Comparison of ENCODE assay signal across 32 cellular contexts in the genomic region with DNA sequence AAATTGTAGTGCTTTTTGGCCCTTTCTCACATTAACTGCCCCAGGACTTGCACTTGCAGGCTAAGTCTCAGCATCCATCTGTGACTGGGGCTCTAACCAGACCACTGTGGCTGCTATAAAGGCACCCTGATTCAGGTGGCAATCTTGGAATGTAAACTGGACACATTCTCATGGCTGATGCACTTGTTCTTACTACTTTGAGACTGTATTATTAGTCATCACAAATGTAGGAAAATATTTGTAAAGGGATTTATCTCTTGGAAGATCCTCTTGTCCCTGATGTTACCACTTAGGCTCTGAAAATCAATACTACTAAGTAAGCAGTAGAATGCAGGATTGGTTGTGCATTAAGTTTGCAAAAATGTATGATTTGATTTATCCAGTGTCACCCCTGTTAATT. TPM values are rescaled to one million over a fixed set of nuclear protein-coding genes. Genes with fewer than 3 reads are reported as not detected.
"Had no signal": no experiment of that assay in that cellular context is flagged by ENCODE, and none has a peak within 500 bp of the region (broad histone marks: within the 10 kb centered on the region; RNA-seq: fewer than 3 reads in every experiment).

No MANE protein-coding gene starts in this region.

- H3K4me1 Mint-ChIP-seq: activated CD4-positive, alpha-beta T cell treated with anti-CD3 and anti-CD28 coated beads for 36 hours; activated CD4-positive, alpha-beta T cell treated with anti-CD3 and anti-CD28 coated beads, Interleukin-2, amount 10 ng/mL, durations not matched to agents 24 days and 14 days; activated naive CD4-positive, alpha-beta T cell treated with anti-CD3 and anti-CD28 coated beads, Interleukin-2, amount 10 ng/mL, durations not matched to agents 7 days and 5 days; activated naive CD8-positive, alpha-beta T cell treated with anti-CD3 and anti-CD28 coated beads, Interleukin-2, amount 10 ng/mL, durations not matched to agents 7 days and 5 days; central memory CD8-positive, alpha-beta T cell had no signal

- H3K27me3 ChIP-seq: brain microvascular endothelial cell, dorsolateral prefrontal cortex had no signal

- H3K27me3 Mint-ChIP-seq: activated CD4-positive, alpha-beta memory T cell treated with anti-CD3 and anti-CD28 coated beads for 36 hours; activated CD4-positive, alpha-beta T cell treated with anti-CD3 and anti-CD28 coated beads for 36 hours; activated CD4-positive, alpha-beta T cell treated with anti-CD3 and anti-CD28 coated beads, Interleukin-2, amount 10 ng/mL, durations not matched to agents 24 days and 14 days; activated naive CD4-positive, alpha-beta T cell treated with anti-CD3 and anti-CD28 coated beads, Interleukin-2, amount 10 ng/mL, durations not matched to agents 7 days and 5 days; activated T-cell treated with anti-CD3 and anti-CD28 coated beads, Interleukin-2, amount 50 U/mL, for 24 hours; central memory CD8-positive, alpha-beta T cell had no signal

- ATAC-seq: activated CD4-positive, alpha-beta T cell treated with anti-CD3 and anti-CD28 coated beads for 36 hours; activated CD8-positive, alpha-beta T cell treated with anti-CD3 and anti-CD28 coated beads, Interleukin-2, amount 10 ng/mL, durations not matched to agents 7 days and 5 days; activated naive CD4-positive, alpha-beta T cell treated with anti-CD3 and anti-CD28 coated beads, Interleukin-2, amount 50 U/mL, for 72 hours; activated T-cell treated with anti-CD3 and anti-CD28 coated beads, Interleukin-2, amount 50 U/mL, for 72 hours; esophagus mucosa had no signal

- H3K4me3 Mint-ChIP-seq: activated CD4-positive, alpha-beta memory T cell treated with anti-CD3 and anti-CD28 coated beads for 36 hours; activated CD4-positive, alpha-beta T cell treated with anti-CD3 and anti-CD28 coated beads for 36 hours; activated CD4-positive, alpha-beta T cell treated with anti-CD3 and anti-CD28 coated beads, Interleukin-2, amount 10 ng/mL, durations not matched to agents 24 days and 14 days; activated CD8-positive, alpha-beta T cell treated with anti-CD3 and anti-CD28 coated beads, Interleukin-2, amount 10 ng/mL, durations not matched to agents 7 days and 5 days; activated naive CD4-positive, alpha-beta T cell treated with anti-CD3 and anti-CD28 coated beads, Interleukin-2, amount 10 ng/mL, durations not matched to agents 7 days and 5 days; activated naive CD8-positive, alpha-beta T cell treated with anti-CD3 and anti-CD28 coated beads, Interleukin-2, amount 10 ng/mL, durations not matched to agents 7 days and 5 days; activated T-cell treated with anti-CD3 and anti-CD28 coated beads, Interleukin-2, amount 50 U/mL, for 24 hours; activated T-cell treated with anti-CD3 and anti-CD28 coated beads, Interleukin-2, amount 50 U/mL, for 72 hours; central memory CD8-positive, alpha-beta T cell; dendritic cell treated with granulocyte-macrophage colony-stimulating factor and Interleukin-4, amounts not matched to agents 40 ng/mL and 50 ng/mL, for 4 days; endodermal cell had no signal

- DNase-seq: activated CD4-positive, alpha-beta memory T cell treated with anti-CD3 and anti-CD28 coated beads for 36 hours; activated CD4-positive, alpha-beta T cell treated with anti-CD3 and anti-CD28 coated beads for 36 hours; activated CD4-positive, alpha-beta T cell treated with anti-CD3 and anti-CD28 coated beads, Interleukin-2, amount 10 ng/mL, durations not matched to agents 24 days and 14 days; activated CD4-positive, CD25-positive, alpha-beta regulatory T cell; activated CD4-positive, CD25-positive, alpha-beta regulatory T cell treated with anti-CD3 and anti-CD28 coated beads, Interleukin-2, amount 50 U/mL, for 72 hours; activated CD8-positive, alpha-beta memory T cell treated with anti-CD3 and anti-CD28 coated beads, Interleukin-2, amount 50 U/mL, for 48 hours; activated CD8-positive, alpha-beta T cell treated with anti-CD3 and anti-CD28 coated beads, Interleukin-2, amount 10 ng/mL, durations not matched to agents 7 days and 5 days; activated gamma-delta T cell; activated naive CD4-positive, alpha-beta T cell; activated naive CD4-positive, alpha-beta T cell treated with anti-CD3 and anti-CD28 coated beads, Interleukin-2, amount 10 ng/mL, durations not matched to agents 7 days and 5 days; activated naive CD8-positive, alpha-beta T cell treated with anti-CD3 and anti-CD28 coated beads, Interleukin-2, amount 10 ng/mL, durations not matched to agents 7 days and 5 days; activated T-cell treated with anti-CD3 and anti-CD28 coated beads for 4 hours; activated T-cell treated with anti-CD3 and anti-CD28 coated beads, Interleukin-2, amount 50 U/mL, for 24 hours; activated T-cell treated with anti-CD3 and anti-CD28 coated beads, Interleukin-2, amount 50 U/mL, for 72 hours; amniotic stem cell; anterior cingulate cortex; brain microvascular endothelial cell; dorsolateral prefrontal cortex; effector memory CD4-positive, alpha-beta T cell; endodermal cell; foreskin fibroblast; head of caudate nucleus; T-helper 2 cell had no signal

- H3K4me3 ChIP-seq: coronary artery, dorsolateral prefrontal cortex had no signal

- H3K36me3 Mint-ChIP-seq: activated CD4-positive, alpha-beta memory T cell treated with anti-CD3 and anti-CD28 coated beads for 36 hours; activated naive CD4-positive, alpha-beta T cell treated with anti-CD3 and anti-CD28 coated beads, Interleukin-2, amount 10 ng/mL, durations not matched to agents 7 days and 5 days; activated naive CD8-positive, alpha-beta T cell treated with anti-CD3 and anti-CD28 coated beads, Interleukin-2, amount 10 ng/mL, durations not matched to agents 7 days and 5 days had no signal

- FAIRE-seq: astrocyte, bronchial epithelial cell, frontal cortex had no signal

- H3K36me3 ChIP-seq: brain microvascular endothelial cell had no signal

- H3K27ac Mint-ChIP-seq: activated CD4-positive, alpha-beta memory T cell treated with anti-CD3 and anti-CD28 coated beads for 36 hours; activated CD4-positive, alpha-beta T cell treated with anti-CD3 and anti-CD28 coated beads for 36 hours; activated CD4-positive, alpha-beta T cell treated with anti-CD3 and anti-CD28 coated beads, Interleukin-2, amount 10 ng/mL, durations not matched to agents 24 days and 14 days; activated CD8-positive, alpha-beta T cell treated with anti-CD3 and anti-CD28 coated beads, Interleukin-2, amount 10 ng/mL, durations not matched to agents 7 days and 5 days; activated naive CD4-positive, alpha-beta T cell treated with anti-CD3 and anti-CD28 coated beads, Interleukin-2, amount 10 ng/mL, durations not matched to agents 7 days and 5 days; activated naive CD4-positive, alpha-beta T cell treated with anti-CD3 and anti-CD28 coated beads, Interleukin-2, amount 50 U/mL, for 72 hours; activated naive CD8-positive, alpha-beta T cell treated with anti-CD3 and anti-CD28 coated beads, Interleukin-2, amount 10 ng/mL, durations not matched to agents 7 days and 5 days; activated T-cell treated with anti-CD3 and anti-CD28 coated beads, Interleukin-2, amount 50 U/mL, for 24 hours; activated T-cell treated with anti-CD3 and anti-CD28 coated beads, Interleukin-2, amount 50 U/mL, for 72 hours; dendritic cell treated with granulocyte-macrophage colony-stimulating factor and Interleukin-4, amounts not matched to agents 40 ng/mL and 50 ng/mL, for 4 days; endodermal cell had no signal

- H3K9me3 Mint-ChIP-seq: activated CD4-positive, alpha-beta memory T cell treated with anti-CD3 and anti-CD28 coated beads for 36 hours; activated CD4-positive, alpha-beta T cell treated with anti-CD3 and anti-CD28 coated beads, Interleukin-2, amount 10 ng/mL, durations not matched to agents 24 days and 14 days; activated naive CD4-positive, alpha-beta T cell treated with anti-CD3 and anti-CD28 coated beads, Interleukin-2, amount 10 ng/mL, durations not matched to agents 7 days and 5 days; activated naive CD8-positive, alpha-beta T cell treated with anti-CD3 and anti-CD28 coated beads, Interleukin-2, amount 10 ng/mL, durations not matched to agents 7 days and 5 days; dendritic cell treated with granulocyte-macrophage colony-stimulating factor and Interleukin-4, amounts not matched to agents 40 ng/mL and 50 ng/mL, for 4 days; endodermal cell had no signal

- H3K27ac ChIP-seq: brain microvascular endothelial cell, coronary artery had no signal

RNA-seq across cellular contexts. Expression of gene PDE1C, which starts 25.0 kb away (rescaled TPM):
- total RNA-seq: activated CD4-positive, alpha-beta memory T cell treated with anti-CD3 and anti-CD28 coated beads for 36 hours; activated CD4-positive, alpha-beta T cell treated with anti-CD3 and anti-CD28 coated beads for 36 hours; activated CD4-positive, alpha-beta T cell treated with anti-CD3 and anti-CD28 coated beads, Interleukin-2, amount 10 ng/mL, durations not matched to agents 24 days and 14 days; activated CD8-positive, alpha-beta T cell treated with anti-CD3 and anti-CD28 coated beads, Interleukin-2, amount 10 ng/mL, durations not matched to agents 7 days and 5 days; activated naive CD4-positive, alpha-beta T cell treated with anti-CD3 and anti-CD28 coated beads, Interleukin-2, amount 50 U/mL, for 72 hours; activated naive CD8-positive, alpha-beta T cell treated with anti-CD3 and anti-CD28 coated beads, Interleukin-2, amount 10 ng/mL, durations not matched to agents 7 days and 5 days; activated T-cell treated with anti-CD3 and anti-CD28 coated beads, Interleukin-2, amount 50 U/mL, for 72 hours; bronchial epithelial cell; T-helper 1 cell treated with Interleukin-12 subunit alpha and Interleukin-12 subunit beta and Interleukin-4 antibody, amounts not matched to agents 30 ng/mL and 1 ng/mL, for 36 hours had no signal
